In the genomic region with DNA sequence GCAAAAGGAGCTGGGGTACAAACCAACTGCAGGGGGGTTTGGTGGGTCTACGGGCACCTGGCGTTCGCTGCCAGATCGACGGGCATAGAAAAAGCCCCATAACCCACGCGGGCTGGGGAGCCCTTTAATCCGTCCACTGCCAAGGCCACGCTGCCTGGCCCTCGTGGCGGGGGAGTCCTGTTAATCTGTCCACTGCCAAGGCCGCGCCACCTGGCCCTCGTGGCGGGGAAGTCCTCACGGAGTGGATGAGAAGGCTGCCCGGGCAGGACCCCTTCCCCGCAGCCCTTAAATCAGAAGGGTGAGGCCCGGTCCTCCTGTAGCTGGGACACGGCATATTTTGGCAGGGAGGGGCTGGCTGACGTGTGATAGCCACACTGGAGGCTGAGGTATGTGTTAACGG, we compare ENCODE assay signal across 23 cellular contexts.
"Had no signal": no experiment of that assay in that cellular context is flagged by ENCODE, and none has a peak within 500 bp of the region (broad histone marks: within the 10 kb centered on the region; RNA-seq: fewer than 3 reads in every experiment).

No MANE protein-coding gene starts in this region.

- H3K4me3 ChIP-seq: PC-9, Peyer's patch, SJSA1, SK-N-MC had no signal

- H3K27ac ChIP-seq: KMS-11, PC-9, Peyer's patch, SJSA1, SK-N-MC had no signal

- DNase-seq: IMR-90, Kasumi-1, MM.1S, NCI-H1092 treated with DMSO at 0.1 percent for 48 hours, NCI-H1436, NCI-H187, NCI-H2029, NCI-H2081 treated with DMSO at 0.1 percent for 48 hours, NCI-H2171, NCI-H226, NCI-H446, NCI-H510A, NCI-H524 treated with DMSO at 0.1 percent for 48 hours, NCI-H69, NCI-H774, PC-9, Right ventricle myocardium superior, SIG-M5 had no signal

- H3K36me3 ChIP-seq: Peyer's patch, SJSA1 had no signal

- H3K4me1 ChIP-seq: Peyer's patch, SJSA1 had no signal

- FAIRE-seq: HepG2 had no signal

- H3K9ac ChIP-seq: KMS-11 had no signal

- H3K9me3 ChIP-seq: Peyer's patch, SJSA1 had no signal
